ENCODE assay signal across 2 cellular contexts in the genomic region with DNA sequence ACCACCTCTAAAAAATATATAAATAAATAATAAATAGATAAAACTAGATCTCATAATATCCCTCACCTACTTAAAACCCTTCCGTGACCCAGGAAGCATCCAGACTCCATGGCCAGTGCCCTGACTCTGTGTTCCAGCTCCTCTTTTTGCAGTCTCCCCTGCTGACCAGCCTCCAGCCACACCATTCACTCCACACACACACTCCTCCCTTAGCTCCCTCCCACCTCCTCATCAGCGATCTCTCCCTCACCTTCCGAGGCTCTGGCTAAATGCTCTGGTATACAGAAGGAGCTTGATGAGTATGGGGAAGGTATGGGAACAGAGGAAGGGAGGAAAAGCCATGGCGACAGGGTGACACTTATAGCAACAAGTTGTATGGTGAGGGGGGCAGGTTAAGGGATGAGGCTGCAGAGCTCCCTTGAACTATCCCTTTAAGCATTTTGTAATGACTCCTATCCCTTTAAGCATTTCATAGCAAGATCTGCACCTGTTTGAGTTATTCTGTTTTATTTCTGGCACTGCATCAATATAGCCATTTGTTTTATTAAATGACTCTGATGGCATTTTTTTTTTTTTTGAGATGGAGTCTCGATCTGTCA.
TF ChIP-seq lines count a peak whose summit lies in the region.

No MANE protein-coding gene starts in this region.

TF ChIP-seq in IMR-90, 13 proteins besides CTCF, POLR2A, EP300 and RAD21:
- TF ChIP-seq USF2 (IDR thresholded peaks at IDR 0.05; ENCODE audit: low read depth, low read length) (no peak), CHD1 (IDR thresholded peaks at IDR 0.05; ENCODE audit: low read depth, low read length) (no peak), FOS (IDR thresholded peaks at IDR 0.05; ENCODE audit: low read depth, low read length) (no peak), ELK1 (IDR thresholded peaks at IDR 0.05; ENCODE audit: borderline replicate concordance, low read depth, low read length) (no peak), MXI1 (IDR thresholded peaks at IDR 0.05; ENCODE audit: borderline replicate concordance, low read depth, low read length) (no peak), BHLHE40 (IDR thresholded peaks at IDR 0.05; ENCODE audit: low read depth, low read length) (no peak)

TF ChIP-seq in GM12891, 5 proteins besides CTCF, POLR2A, EP300 and RAD21:
- TF ChIP-seq POLR2AphosphoS5 (IDR thresholded peaks at IDR 0.05; ENCODE audit: low read depth, low read length) = no peak
- TF ChIP-seq TAF1 (IDR thresholded peaks at IDR 0.05; ENCODE audit: low read depth, low read length) = no peak
- no peak for TF ChIP-seq SPI1 (IDR thresholded peaks at IDR 0.05; ENCODE audit: low read depth, low read length)
- TF ChIP-seq PAX5 (IDR thresholded peaks at IDR 0.05; ENCODE audit: insufficient read depth, low read length, severe bottlenecking) = no peak
- no peak for TF ChIP-seq POU2F2 (IDR thresholded peaks at IDR 0.05; ENCODE audit: low read depth, low read length)
